Comparison of ENCODE assay signal across 8 cellular contexts in genomic region chr17:30950669-30951399, GRCh38. TPM values are rescaled to one million over a fixed set of nuclear protein-coding genes. Genes with fewer than 3 reads are reported as not detected.
A peak's percentile ranks its signal among the peaks of the same experiment; 100 is the strongest.
DNase-seq lines count a peak whose midpoint lies in the region; ATAC-seq and TF ChIP-seq lines count a peak whose summit lies in the region.

No MANE protein-coding gene starts in this region.

- DNase-seq in EL (peak; percentile 85), NCI-H510A (lab: John Stamatoyannopoulos, UW) (peak; percentile 95), fibroblast of lung (ENCODE audit: low read depth in 2 of 2) (peak; percentile 65 to 93), psoas muscle (peak; percentile 57 to 75), T-helper 1 cell (no peak), middle frontal gyrus (ENCODE audit: extremely low spot score, low spot score) (no peak), endodermal cell (no peak)
- no peak for DNase-seq in stimulated activated CD4-positive, alpha-beta T cell treated with anti-CD3 and anti-CD28 coated beads, Interleukin-15, amount 100 ng/mL, for 24 hours

- H3K36me3 Mint-ChIP-seq in endodermal cell (ENCODE audit: low read depth): no peaks in the 10 kb centered on the region

- H3K79me2 ChIP-seq in fibroblast of lung (ENCODE audit: control insufficient read depth, insufficient read depth, low read length): no peaks in the 10 kb centered on the region

- H3K4me2 ChIP-seq in fibroblast of lung (ENCODE audit: extremely low read depth, insufficient read depth, low read length): no peak overlapping the region

- peaks cover 5% of the 10 kb centered on the region for H3K4me1 Mint-ChIP-seq in endodermal cell

- H3K9me3 Mint-ChIP-seq in endodermal cell: no peaks in the 10 kb centered on the region

- H3K27me3 Mint-ChIP-seq in endodermal cell (ENCODE audit: insufficient read depth): no peaks in the 10 kb centered on the region

- H3K4me3 Mint-ChIP-seq in endodermal cell: no peak overlapping the region

- H3K9me3 ChIP-seq in fibroblast of lung (ENCODE audit: control insufficient read depth, insufficient read depth, low read depth, low read length): no peaks in the 10 kb centered on the region
- H3K9me3 ChIP-seq in psoas muscle: no peaks in the 10 kb centered on the region
- no peaks in the 10 kb centered on the region for H3K9me3 ChIP-seq in endodermal cell (ENCODE audit: control insufficient read depth, low read length)

- no peak for TF ChIP-seq CTCF in fibroblast of lung (conservative IDR thresholded peaks at IDR 0.05 in 1 of 2, IDR thresholded peaks at IDR 0.05 in 1 of 2; ENCODE audit: low read depth in 1 of 2, low read length in 2 of 2)
- TF ChIP-seq CTCF in psoas muscle (IDR thresholded peaks at IDR 0.05): no peak
- no peak for TF ChIP-seq CTCF in endodermal cell (conservative IDR thresholded peaks at IDR 0.05)

- H3K4me3 ChIP-seq in fibroblast of lung (replicated peaks in 1 of 4; ENCODE audit: control extremely low read depth in 1 of 4, insufficient read depth in 1 of 4, low read depth in 3 of 4, low read length in 4 of 4): no peak overlapping the region
- H3K4me3 ChIP-seq in psoas muscle: no peak overlapping the region
- no peak overlapping the region for H3K4me3 ChIP-seq in endodermal cell (ENCODE audit: low read length)

- H3K4me1 ChIP-seq in fibroblast of lung (ENCODE audit: control insufficient read depth, extremely low read depth, insufficient read depth, low read length): no peaks in the 10 kb centered on the region
- no peaks in the 10 kb centered on the region for H3K4me1 ChIP-seq in psoas muscle
- H3K4me1 ChIP-seq in endodermal cell (ENCODE audit: control insufficient read depth, insufficient read depth, low read length): peaks cover 5% of the 10 kb centered on the region

- no peaks in the 10 kb centered on the region for H4K20me1 ChIP-seq in fibroblast of lung (ENCODE audit: control insufficient read depth, extremely low read depth, insufficient read depth, low read length)

- 58 to 69% (median 67%) methylated on average over 9 of the region's 9 CpGs for WGBS in psoas muscle, 3 donors
- WGBS in endodermal cell (ENCODE audit: insufficient coverage in 1 of 2, insufficient read length in 1 of 2), 2 experiments: 91 to 92% methylated on average over 5 to 9 of the region's 9 CpGs

- H3K27me3 ChIP-seq in fibroblast of lung (ENCODE audit: control insufficient read depth, insufficient read depth, low read length) (no peaks in the 10 kb centered on the region), psoas muscle (ENCODE audit: insufficient read depth in 3 of 3, low read length in 2 of 3) (no peaks in the 10 kb centered on the region), endodermal cell (ENCODE audit: control insufficient read depth, insufficient read depth, low read length, poor library complexity, severe bottlenecking) (no peaks in the 10 kb centered on the region)

- H3K27ac ChIP-seq in fibroblast of lung (ENCODE audit: insufficient read depth, low read length) (no peak overlapping the region), psoas muscle (no peak overlapping the region), endodermal cell (ENCODE audit: low read depth, low read length) (no peak overlapping the region)

- H3K36me3 ChIP-seq in fibroblast of lung (ENCODE audit: control insufficient read depth, insufficient read depth, low read length) (no peaks in the 10 kb centered on the region), psoas muscle (ENCODE audit: insufficient read depth in 1 of 2, low read depth in 1 of 2) (no peaks in the 10 kb centered on the region), endodermal cell (ENCODE audit: control insufficient read depth, insufficient read depth, low read length) (no peaks in the 10 kb centered on the region)

- ATAC-seq in psoas muscle: peak in 3 of 4 donors; percentile 55 to 61 (median 57)

- no peak overlapping the region for H3K27ac Mint-ChIP-seq in endodermal cell

- intact Hi-C loops in psoas muscle (cut with DNase I): no loop called here

- H3K9ac ChIP-seq in fibroblast of lung (ENCODE audit: insufficient read depth, low read length) (no peak overlapping the region), endodermal cell (ENCODE audit: extremely low read depth, low read length, poor library complexity, severe bottlenecking) (no peak overlapping the region)

- H2AFZ ChIP-seq in fibroblast of lung (ENCODE audit: low read length): no peak overlapping the region

RNA-seq across cellular contexts. Expression of gene RNF135, which starts 20.0 kb away (rescaled TPM):
- 11.3 and 13.4 TPM in 2 replicates for total RNA-seq in fibroblast of lung
- 12.8 and 15.2 TPM in 2 replicates for polyA plus RNA-seq in fibroblast of lung
- 11.4 and 11.8 TPM in 2 replicates for polyA plus RNA-seq in fibroblast of lung (2012)
- polyA minus RNA-seq in fibroblast of lung (ENCODE audit: low replicate concordance): 7.0 TPM in 2 replicates
- 1 to 10 TPM; 5.8 to 7.3 (median 6.8) TPM for total RNA-seq in psoas muscle
- polyA plus RNA-seq in psoas muscle: 1 to 10 TPM; 2.4 to 5.3 (median 3.4) TPM
- 10 to 100 TPM; 14.8 to 20.7 TPM for total RNA-seq in endodermal cell
- polyA plus RNA-seq in endodermal cell (2013, experiment 1 of 2): 7.8 TPM
- polyA plus RNA-seq in endodermal cell (2013, experiment 2 of 2): 7.4 TPM

RNA-seq across cellular contexts. Expression of gene ADAP2, which starts 29.1 kb away (rescaled TPM):
- total RNA-seq in fibroblast of lung (3.3 and 4.3 TPM in 2 replicates), psoas muscle (1 to 10 TPM; 3.4 to 4.6 (median 4.1) TPM), endodermal cell (1 to 10 TPM; 1.8 TPM)
- polyA plus RNA-seq in fibroblast of lung (3.2 and 3.8 TPM in 2 replicates), psoas muscle (1 to 10 TPM; 1.0 to 2.2 (median 1.1) TPM)
- polyA plus RNA-seq in fibroblast of lung (2012): 2.6 and 3.0 TPM in 2 replicates
- polyA minus RNA-seq in fibroblast of lung (ENCODE audit: low replicate concordance): 13.3 and 22.6 TPM in 2 replicates
- 2.6 TPM for polyA plus RNA-seq in endodermal cell (2013, experiment 1 of 2)
- polyA plus RNA-seq in endodermal cell (2013, experiment 2 of 2): 1.5 TPM

RNA-seq across cellular contexts. Expression of gene TEFM, which starts 44.8 kb away (rescaled TPM):
- total RNA-seq in fibroblast of lung (10.3 and 11.1 TPM in 2 replicates), psoas muscle (10 to 100 TPM in 2 of 4 donors, 1 to 10 TPM in 2; 8.0 to 12.5 (median 9.8) TPM), endodermal cell (10 to 100 TPM; 14.4 to 15.2 TPM)
- polyA plus RNA-seq in fibroblast of lung (10.7 and 10.9 TPM in 2 replicates), psoas muscle (10 to 100 TPM; 10.6 to 37.0 (median 24.0) TPM)
- 10.9 and 12.0 TPM in 2 replicates for polyA plus RNA-seq in fibroblast of lung (2012)
- 0.86 and 0.93 TPM in 2 replicates for polyA minus RNA-seq in fibroblast of lung (ENCODE audit: low replicate concordance)
- 9.8 TPM for polyA plus RNA-seq in endodermal cell (2013, experiment 1 of 2)
- 11.9 TPM for polyA plus RNA-seq in endodermal cell (2013, experiment 2 of 2)

Comparison
In these comparisons a context has a peak if more than half of its experiments do, and no peak if none do; other contexts are left out.
1. DNase-seq: peak in EL (single experiment), NCI-H510A (single experiment), fibroblast of lung (2 of 2) and psoas muscle (2 of 2); none in T-helper 1 cell (0 of 5), middle frontal gyrus (single experiment), endodermal cell (single experiment) and stimulated activated CD4-positive, alpha-beta T cell treated with anti-CD3 and anti-CD28 coated beads, Interleukin-15, amount 100 ng/mL, for 24 hours (single experiment).